8 cellular contexts compared by ENCODE assay signal in the genomic region with DNA sequence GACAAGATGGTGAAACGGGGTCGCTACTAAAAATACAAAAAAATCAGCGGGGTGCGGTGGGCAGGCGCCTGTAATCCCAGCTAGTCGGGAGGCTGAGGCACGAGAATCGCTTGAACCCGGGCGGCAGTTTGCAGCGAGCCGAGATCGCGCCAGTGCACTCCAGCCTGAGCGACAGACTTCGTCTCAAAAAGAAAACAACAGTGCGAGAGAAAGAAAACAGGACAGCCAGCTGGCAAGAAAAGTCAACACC. TPM values are rescaled to one million over a fixed set of nuclear protein-coding genes. Genes with fewer than 3 reads are reported as not detected.
DNase-seq lines count a peak whose midpoint lies in the region; ATAC-seq and TF ChIP-seq lines count a peak whose summit lies in the region.

No MANE protein-coding gene starts in this region.

- H3K79me2 ChIP-seq in osteoblast (ENCODE audit: insufficient read depth, low read length), result no peaks in the 10 kb centered on the region

- no peaks in the 10 kb centered on the region for H4K20me1 ChIP-seq in osteoblast (ENCODE audit: insufficient read depth, low read length)

- peak overlapping the region; percentile 68 for H3K4me3 ChIP-seq in osteoblast (ENCODE audit: insufficient read depth, low read length)

- peaks cover 12% of the 10 kb centered on the region for H3K4me1 ChIP-seq in osteoblast (ENCODE audit: insufficient read depth, low read length)

- no peak overlapping the region for H3K27ac Mint-ChIP-seq in effector memory CD8-positive, alpha-beta T cell

- H3K4me1 Mint-ChIP-seq in effector memory CD8-positive, alpha-beta T cell (ENCODE audit: low read depth in 2 of 2), result peaks cover 0 to 5% of the 10 kb centered on the region in 2 donors

- peak overlapping the region; percentile 32 for H2AFZ ChIP-seq in osteoblast (ENCODE audit: low read length)

- H3K9me3 Mint-ChIP-seq in effector memory CD8-positive, alpha-beta T cell, result no peaks in the 10 kb centered on the region

- H3K4me2 ChIP-seq in osteoblast (ENCODE audit: insufficient read depth, low read length), result peak overlapping the region; percentile 90

- no peaks in the 10 kb centered on the region for H3K27me3 ChIP-seq in osteoblast (ENCODE audit: insufficient read depth, low read length)

- TF ChIP-seq CTCF in osteoblast (IDR thresholded peaks at IDR 0.05; ENCODE audit: extremely low read depth, low read depth, low read length), result no peak

- ATAC-seq in GM19328 (IDR thresholded peaks at IDR 0.05; ENCODE audit: unreplicated experiment) (peak; percentile 5), HG03439 (IDR thresholded peaks at IDR 0.05; ENCODE audit: unreplicated experiment) (peak; percentile 6)
- ATAC-seq in effector memory CD8-positive, alpha-beta T cell (replicated peaks), result peak; percentile 13

- peaks cover 4% of the 10 kb centered on the region for H3K36me3 Mint-ChIP-seq in effector memory CD8-positive, alpha-beta T cell (ENCODE audit: insufficient read depth)

- H3K4me3 Mint-ChIP-seq in effector memory CD8-positive, alpha-beta T cell, result no peak overlapping the region

- H3K9me3 ChIP-seq in osteoblast (ENCODE audit: low read depth, low read length), result no peaks in the 10 kb centered on the region

- H3K36me3 ChIP-seq in osteoblast (ENCODE audit: insufficient read depth, low read length), result no peaks in the 10 kb centered on the region

- H3K27ac ChIP-seq in osteoblast (ENCODE audit: low read depth, low read length), result peak overlapping the region; percentile 99

- DNase-seq in effector memory CD8-positive, alpha-beta T cell, result peak in 1 of 3 experiments; percentile 39
- DNase-seq in osteoblast (ENCODE audit: insufficient read length, low spot score, missing footprints), result no peak
- no peak for DNase-seq in kidney glomerular epithelial cell (lab: John Stamatoyannopoulos, UW)
- no peak for DNase-seq in GOT3 (lab: John Stamatoyannopoulos, UW)
- no peak for DNase-seq in NCI-H774 (lab: John Stamatoyannopoulos, UW)
- no peak for DNase-seq in NCI-H146 treated with DMSO at 0.1 percent for 48 hours (lab: John Stamatoyannopoulos, UW; ENCODE audit: unreplicated experiment)

- H3K27me3 Mint-ChIP-seq in effector memory CD8-positive, alpha-beta T cell, result no peaks in the 10 kb centered on the region

RNA-seq across cellular contexts. Expression of a gene that starts 0.6 kb away (rescaled TPM):
- under 0.01 TPM in 2 replicates for total RNA-seq in osteoblast

RNA-seq across cellular contexts. Expression of a gene that starts 0.7 kb away (rescaled TPM):
- under 0.01 TPM in 2 replicates for total RNA-seq in osteoblast

RNA-seq across cellular contexts. Expression of a gene that starts 9.8 kb away (rescaled TPM):
- total RNA-seq in osteoblast, result 1.1 and 1.2 TPM in 2 replicates

RNA-seq across cellular contexts. Expression of a gene that starts 26.8 kb away (rescaled TPM):
- 41.6 and 46.3 TPM in 2 replicates for total RNA-seq in osteoblast

RNA-seq across cellular contexts. Expression of a gene that starts 35.2 kb away (rescaled TPM):
- not detected in 2 replicates for total RNA-seq in osteoblast
